Comparison of ENCODE assay signal across 10 cellular contexts in the genomic region with DNA sequence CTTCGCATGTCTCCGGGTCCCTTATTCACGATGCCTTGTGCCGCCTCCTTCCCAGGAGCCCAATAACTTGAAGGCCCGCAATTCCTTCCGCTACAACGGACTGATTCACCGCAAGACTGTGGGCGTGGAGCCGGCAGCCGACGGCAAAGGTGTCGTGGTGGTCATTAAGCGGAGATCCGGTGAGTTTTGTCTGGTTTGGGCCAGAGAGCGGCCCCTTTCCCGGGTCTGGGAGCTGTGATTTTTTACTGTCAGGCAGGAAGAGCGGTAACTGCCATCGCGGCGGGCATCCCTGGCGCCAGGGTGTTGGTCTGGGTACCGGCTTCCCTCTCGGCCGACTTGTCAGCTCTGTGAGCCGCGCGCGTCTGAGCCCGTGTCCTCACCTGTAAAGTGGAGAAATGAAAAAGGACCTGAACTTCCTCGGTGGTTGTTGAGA. TPM values are rescaled to one million over a fixed set of nuclear protein-coding genes. Genes with fewer than 3 reads are reported as not detected.
DNase-seq lines count a peak whose midpoint lies in the region; ATAC-seq lines count a peak whose summit lies in the region.
"Had no signal": no experiment of that assay in that cellular context is flagged by ENCODE, and none has a peak within 500 bp of the region (broad histone marks: within the 10 kb centered on the region; RNA-seq: fewer than 3 reads in every experiment).

No MANE protein-coding gene starts in this region.

- peaks cover 66% of the 10 kb centered on the region for H3K4me1 Mint-ChIP-seq in activated CD8-positive, alpha-beta T cell treated with anti-CD3 and anti-CD28 coated beads, Interleukin-2, amount 10 ng/mL, durations not matched to agents 7 days and 5 days (ENCODE audit: low read depth)
- H3K4me1 Mint-ChIP-seq in stimulated activated effector memory CD8-positive, alpha-beta T cell treated with anti-CD3 and anti-CD28 coated beads, Interleukin-12 subunit alpha, Interleukin-12 subunit beta, amount 100 ng/mL, for 72 hours: peaks cover 82% of the 10 kb centered on the region

- CTCF ChIA-PET in activated CD8-positive, alpha-beta T cell treated with anti-CD3 and anti-CD28 coated beads, Interleukin-2, amount 10 ng/mL, durations not matched to agents 7 days and 5 days (lab: Charles Lee): no interaction called here

- peak; percentile 49 for DNase-seq in DMS53 (lab: John Stamatoyannopoulos, UW)
- no peak for DNase-seq in DMS53 treated with DMSO at 0.1 percent for 48 hours (lab: John Stamatoyannopoulos, UW; ENCODE audit: unreplicated experiment)
- DNase-seq in activated CD8-positive, alpha-beta T cell treated with anti-CD3 and anti-CD28 coated beads, Interleukin-2, amount 10 ng/mL, durations not matched to agents 7 days and 5 days: no peak
- DNase-seq in stimulated activated effector memory CD8-positive, alpha-beta T cell treated with anti-CD3 and anti-CD28 coated beads, Interleukin-12 subunit alpha, Interleukin-12 subunit beta, amount 100 ng/mL, for 72 hours (ENCODE audit: low spot score in 2 of 2): no peak
- DNase-seq in GM19240 (ENCODE audit: insufficient read length, low spot score): no peak
- DNase-seq: NCI-H1105 treated with DMSO at 0.1 percent for 48 hours had no signal

- H3K27ac Mint-ChIP-seq in activated CD8-positive, alpha-beta T cell treated with anti-CD3 and anti-CD28 coated beads, Interleukin-2, amount 10 ng/mL, durations not matched to agents 7 days and 5 days: peak overlapping the region; percentile 99
- peak overlapping the region; percentile 100 for H3K27ac Mint-ChIP-seq in stimulated activated effector memory CD8-positive, alpha-beta T cell treated with anti-CD3 and anti-CD28 coated beads, Interleukin-12 subunit alpha, Interleukin-12 subunit beta, amount 100 ng/mL, for 72 hours

- H3K9me3 Mint-ChIP-seq in activated CD8-positive, alpha-beta T cell treated with anti-CD3 and anti-CD28 coated beads, Interleukin-2, amount 10 ng/mL, durations not matched to agents 7 days and 5 days (ENCODE audit: insufficient read depth): no peaks in the 10 kb centered on the region
- no peaks in the 10 kb centered on the region for H3K9me3 Mint-ChIP-seq in stimulated activated effector memory CD8-positive, alpha-beta T cell treated with anti-CD3 and anti-CD28 coated beads, Interleukin-12 subunit alpha, Interleukin-12 subunit beta, amount 100 ng/mL, for 72 hours

- ATAC-seq in activated CD8-positive, alpha-beta T cell treated with anti-CD3 and anti-CD28 coated beads, Interleukin-2, amount 10 ng/mL, durations not matched to agents 7 days and 5 days: no peak
- no peak for ATAC-seq in stimulated activated effector memory CD8-positive, alpha-beta T cell treated with anti-CD3 and anti-CD28 coated beads, Interleukin-12 subunit alpha, Interleukin-12 subunit beta, amount 100 ng/mL, for 72 hours
- ATAC-seq in GM18520 (IDR thresholded peaks at IDR 0.05; ENCODE audit: unreplicated experiment): no peak
- ATAC-seq in HG02884 (IDR thresholded peaks at IDR 0.05; ENCODE audit: unreplicated experiment): no peak

- peaks cover 62% of the 10 kb centered on the region for H3K36me3 Mint-ChIP-seq in activated CD8-positive, alpha-beta T cell treated with anti-CD3 and anti-CD28 coated beads, Interleukin-2, amount 10 ng/mL, durations not matched to agents 7 days and 5 days (ENCODE audit: low read depth)
- H3K36me3 Mint-ChIP-seq in stimulated activated effector memory CD8-positive, alpha-beta T cell treated with anti-CD3 and anti-CD28 coated beads, Interleukin-12 subunit alpha, Interleukin-12 subunit beta, amount 100 ng/mL, for 72 hours: peaks cover 65% of the 10 kb centered on the region

- POLR2A ChIA-PET in activated CD8-positive, alpha-beta T cell treated with anti-CD3 and anti-CD28 coated beads, Interleukin-2, amount 10 ng/mL, durations not matched to agents 7 days and 5 days (lab: Charles Lee): interaction anchor here (0.5 to 14.2 kb wide), 4 partner anchors 16 to 130 kb away, joined by 3 to 213 read pairs (median 5); a partner anchor contains a TSS

- H3K4me3 ChIP-seq in iPS-11a (ENCODE audit: low read depth, low read length): peak overlapping the region; percentile 99

- H3K27me3 Mint-ChIP-seq in activated CD8-positive, alpha-beta T cell treated with anti-CD3 and anti-CD28 coated beads, Interleukin-2, amount 10 ng/mL, durations not matched to agents 7 days and 5 days (ENCODE audit: low read depth): no peaks in the 10 kb centered on the region

- H3K4me3 Mint-ChIP-seq in activated CD8-positive, alpha-beta T cell treated with anti-CD3 and anti-CD28 coated beads, Interleukin-2, amount 10 ng/mL, durations not matched to agents 7 days and 5 days: peak overlapping the region; percentile 100
- peak overlapping the region; percentile 99 for H3K4me3 Mint-ChIP-seq in stimulated activated effector memory CD8-positive, alpha-beta T cell treated with anti-CD3 and anti-CD28 coated beads, Interleukin-12 subunit alpha, Interleukin-12 subunit beta, amount 100 ng/mL, for 72 hours

RNA-seq across cellular contexts. Expression of a gene that starts 0.8 kb away (rescaled TPM):
- total RNA-seq in activated CD8-positive, alpha-beta T cell treated with anti-CD3 and anti-CD28 coated beads, Interleukin-2, amount 10 ng/mL, durations not matched to agents 7 days and 5 days: 1,000 to 10,000 TPM; 2,948 to 3,082 TPM

RNA-seq across cellular contexts. Expression of a gene that starts 2.4 kb away (rescaled TPM):
- total RNA-seq in activated CD8-positive, alpha-beta T cell treated with anti-CD3 and anti-CD28 coated beads, Interleukin-2, amount 10 ng/mL, durations not matched to agents 7 days and 5 days: 10 to 100 TPM; 23.6 to 26.7 TPM
- total RNA-seq: A172 had no signal

RNA-seq across cellular contexts. Expression of a gene that starts 9.9 kb away (rescaled TPM):
- not detected for total RNA-seq in activated CD8-positive, alpha-beta T cell treated with anti-CD3 and anti-CD28 coated beads, Interleukin-2, amount 10 ng/mL, durations not matched to agents 7 days and 5 days
- total RNA-seq: A172 had no signal

RNA-seq across cellular contexts. Expression of a gene that starts 16.3 kb away (rescaled TPM):
- total RNA-seq in activated CD8-positive, alpha-beta T cell treated with anti-CD3 and anti-CD28 coated beads, Interleukin-2, amount 10 ng/mL, durations not matched to agents 7 days and 5 days: under 1 TPM; 0.26 to 0.34 TPM

RNA-seq across cellular contexts. Expression of a gene that starts 21.1 kb away (rescaled TPM):
- 100 to 1,000 TPM; 333 to 353 TPM for total RNA-seq in activated CD8-positive, alpha-beta T cell treated with anti-CD3 and anti-CD28 coated beads, Interleukin-2, amount 10 ng/mL, durations not matched to agents 7 days and 5 days
